In genomic region chr15:101115887-101116680, GRCh38 we compare ENCODE assay signal across 13 cellular contexts.
DNase-seq lines count a peak whose midpoint lies in the region; ATAC-seq, FAIRE-seq and TF ChIP-seq lines count a peak whose summit lies in the region.
"Had no signal": no experiment of that assay in that cellular context is flagged by ENCODE, and none has a peak within 500 bp of the region (broad histone marks: within the 10 kb centered on the region; RNA-seq: fewer than 3 reads in every experiment).

No MANE protein-coding gene starts in this region.

- no peaks in the 10 kb centered on the region for H3K9me3 ChIP-seq in H9 (ENCODE audit: control insufficient read depth, low read depth, low read length)
- no peaks in the 10 kb centered on the region for H3K9me3 ChIP-seq in kidney (ENCODE audit: control insufficient read depth in 1 of 2, low read length in 2 of 2)
- H3K9me3 ChIP-seq: right lobe of liver had no signal

- H4K91ac ChIP-seq in H9 (ENCODE audit: insufficient read length, low read depth, low read length) = no peak overlapping the region

- ATAC-seq in activated naive CD8-positive, alpha-beta T cell treated with anti-CD3 and anti-CD28 coated beads, Interleukin-2, amount 50 U/mL, for 24 hours = peak; percentile 49
- ATAC-seq in stimulated activated naive B cell treated with anti-CD40 and anti-IgM and Interleukin-4, amounts not matched to agents 10 μg/mL and 1 μg/mL and 100 μg/mL, for 72 hours (replicated peaks) = peak; percentile 45 to 64
- ATAC-seq in activated T-cell treated with anti-CD3 and anti-CD28 coated beads, Interleukin-2, amount 50 U/mL, for 4 hours = no peak
- no peak for ATAC-seq in GM21381 (IDR thresholded peaks at IDR 0.05; ENCODE audit: unreplicated experiment)

- H3K27ac Mint-ChIP-seq in H9 = peak overlapping the region; percentile 17 to 46 (median 41); a peak in 2 of 7 replicates
- H3K27ac Mint-ChIP-seq in activated naive CD8-positive, alpha-beta T cell treated with anti-CD3 and anti-CD28 coated beads, Interleukin-2, amount 50 U/mL, for 24 hours = peak overlapping the region; percentile 59
- peak overlapping the region; percentile 73 for H3K27ac Mint-ChIP-seq in stimulated activated naive B cell treated with anti-CD40 and anti-IgM and Interleukin-4, amounts not matched to agents 10 μg/mL and 1 μg/mL and 100 μg/mL, for 72 hours

- peaks cover 14 to 33% of the 10 kb centered on the region in 2 experiments for H3K4me1 Mint-ChIP-seq in H9
- peaks cover 8% of the 10 kb centered on the region for H3K4me1 Mint-ChIP-seq in activated naive CD8-positive, alpha-beta T cell treated with anti-CD3 and anti-CD28 coated beads, Interleukin-2, amount 50 U/mL, for 24 hours
- peaks cover 9 to 15% of the 10 kb centered on the region in 2 donors for H3K4me1 Mint-ChIP-seq in stimulated activated naive B cell treated with anti-CD40 and anti-IgM and Interleukin-4, amounts not matched to agents 10 μg/mL and 1 μg/mL and 100 μg/mL, for 72 hours
- no peaks in the 10 kb centered on the region for H3K4me1 Mint-ChIP-seq in activated T-cell treated with anti-CD3 and anti-CD28 coated beads, Interleukin-2, amount 50 U/mL, for 4 hours (ENCODE audit: low read depth)

- H3K14ac ChIP-seq in H9 (ENCODE audit: insufficient read depth, low read length) = no peak overlapping the region

- H3K4me2 ChIP-seq in H9 (ENCODE audit: insufficient read depth, insufficient read length, low read length) = no peak overlapping the region
- H3K4me2 ChIP-seq: KMS-11 had no signal

- no peak overlapping the region for H3K4me3 ChIP-seq in kidney (ENCODE audit: low read length in 2 of 2)
- H3K4me3 ChIP-seq: right lobe of liver had no signal

- H2AFZ ChIP-seq in H9 (ENCODE audit: low read length) = no peak overlapping the region

- H2AK5ac ChIP-seq in H9 (ENCODE audit: insufficient read length, low read length) = no peak overlapping the region

- no peak overlapping the region for H2BK20ac ChIP-seq in H9 (ENCODE audit: low read depth, low read length, poor library complexity, severe bottlenecking)

- H3K23ac ChIP-seq in H9 (ENCODE audit: insufficient read length, low read depth, low read length) = no peak overlapping the region

- FAIRE-seq in kidney (lab: Jason Lieb, UNC) = no peak

- H3K27me3 ChIP-seq in H9 (ENCODE audit: insufficient read depth, low read length) = no peaks in the 10 kb centered on the region
- H3K27me3 ChIP-seq: right lobe of liver had no signal

- no peaks in the 10 kb centered on the region for H4K20me1 ChIP-seq in H9 (ENCODE audit: control insufficient read depth, insufficient read depth, insufficient read length)

- no peak overlapping the region for H2BK5ac ChIP-seq in H9 (ENCODE audit: insufficient read length, low read length)

- H3K9ac ChIP-seq in H9 (ENCODE audit: extremely low read depth, insufficient read length, low read length) (no peak overlapping the region), kidney (ENCODE audit: low read length in 2 of 2) (no peak overlapping the region)
- H3K9ac ChIP-seq: KMS-11 had no signal

- H2BK15ac ChIP-seq in H9 (ENCODE audit: low read depth, low read length) = no peak overlapping the region

- H3K4ac ChIP-seq in H9 (ENCODE audit: low read depth, low read length) = no peak overlapping the region

- WGBS in H9 (ENCODE audit: extremely low coverage, insufficient read length, low lambda C conversion rate) = no CpG with 5 or more reads among the region's 17 CpGs

- no peaks in the 10 kb centered on the region for H3K36me3 Mint-ChIP-seq in H9 (ENCODE audit: insufficient read depth in 1 of 3, low read depth in 3 of 3)
- H3K36me3 Mint-ChIP-seq in activated naive CD8-positive, alpha-beta T cell treated with anti-CD3 and anti-CD28 coated beads, Interleukin-2, amount 50 U/mL, for 24 hours (ENCODE audit: low read depth) = no peaks in the 10 kb centered on the region
- H3K36me3 Mint-ChIP-seq in stimulated activated naive B cell treated with anti-CD40 and anti-IgM and Interleukin-4, amounts not matched to agents 10 μg/mL and 1 μg/mL and 100 μg/mL, for 72 hours = no peaks in the 10 kb centered on the region
- H3K36me3 Mint-ChIP-seq in activated T-cell treated with anti-CD3 and anti-CD28 coated beads, Interleukin-2, amount 50 U/mL, for 4 hours (ENCODE audit: insufficient read depth) = no peaks in the 10 kb centered on the region

- no peaks in the 10 kb centered on the region for H3K23me2 ChIP-seq in H9 (ENCODE audit: insufficient read length, low read depth, low read length, poor library complexity, severe bottlenecking)

- intact Hi-C loops in kidney (cut with DNase I) = no loop called here

- no peaks in the 10 kb centered on the region; the same call in 1 of the 2 replicates for H3K27me3 Mint-ChIP-seq in H9 (ENCODE audit: low read depth)
- H3K27me3 Mint-ChIP-seq in activated naive CD8-positive, alpha-beta T cell treated with anti-CD3 and anti-CD28 coated beads, Interleukin-2, amount 50 U/mL, for 24 hours = no peaks in the 10 kb centered on the region
- H3K27me3 Mint-ChIP-seq in stimulated activated naive B cell treated with anti-CD40 and anti-IgM and Interleukin-4, amounts not matched to agents 10 μg/mL and 1 μg/mL and 100 μg/mL, for 72 hours = peaks cover 7 to 11% of the 10 kb centered on the region in 2 donors
- peaks cover 2% of the 10 kb centered on the region for H3K27me3 Mint-ChIP-seq in activated T-cell treated with anti-CD3 and anti-CD28 coated beads, Interleukin-2, amount 50 U/mL, for 4 hours (ENCODE audit: low read depth)

- TF ChIP-seq CTCF in H9 (conservative IDR thresholded peaks at IDR 0.05) (no peak), kidney (IDR thresholded peaks at IDR 0.05; ENCODE audit: borderline replicate concordance, extremely low read depth, insufficient read depth) (no peak), GM20000 (IDR thresholded peaks at IDR 0.05; ENCODE audit: extremely low read depth, missing control alignments) (no peak)

- H2BK12ac ChIP-seq in H9 (ENCODE audit: insufficient read length, low read depth, low read length) = no peak overlapping the region

- H3K18ac ChIP-seq in H9 (ENCODE audit: insufficient read length, low read depth, low read length) = no peak overlapping the region

- H4K8ac ChIP-seq in H9 (replicated peaks; ENCODE audit: insufficient read length, low read depth, low read length) = no peak overlapping the region

- H3K9me3 Mint-ChIP-seq in H9 = no peaks in the 10 kb centered on the region
- H3K9me3 Mint-ChIP-seq in activated naive CD8-positive, alpha-beta T cell treated with anti-CD3 and anti-CD28 coated beads, Interleukin-2, amount 50 U/mL, for 24 hours = no peaks in the 10 kb centered on the region
- no peaks in the 10 kb centered on the region for H3K9me3 Mint-ChIP-seq in stimulated activated naive B cell treated with anti-CD40 and anti-IgM and Interleukin-4, amounts not matched to agents 10 μg/mL and 1 μg/mL and 100 μg/mL, for 72 hours
- no peaks in the 10 kb centered on the region for H3K9me3 Mint-ChIP-seq in activated T-cell treated with anti-CD3 and anti-CD28 coated beads, Interleukin-2, amount 50 U/mL, for 4 hours

- no peaks in the 10 kb centered on the region for H3K36me3 ChIP-seq in kidney (ENCODE audit: control insufficient read depth in 1 of 2, insufficient read depth in 2 of 2, low read length in 2 of 2)
- H3K36me3 ChIP-seq: right lobe of liver had no signal

- H3K79me1 ChIP-seq in H9 (ENCODE audit: insufficient read depth, low read depth, low read length, poor library complexity, severe bottlenecking) = no peaks in the 10 kb centered on the region

- no peak overlapping the region for H2BK120ac ChIP-seq in H9 (ENCODE audit: low read depth, low read length, poor library complexity, severe bottlenecking)

- H3K56ac ChIP-seq in H9 (ENCODE audit: insufficient read length, low read depth, low read length) = no peak overlapping the region

- no peak overlapping the region for H3T11ph ChIP-seq in H9 (ENCODE audit: low read length)

- DNase-seq in H9 (peak; percentile 28), kidney (peak; percentile 89), NCI-H1092 treated with DMSO at 0.1 percent for 48 hours (lab: John Stamatoyannopoulos, UW) (no peak), GM20000 (ENCODE audit: low spot score) (no peak)
- no peak for DNase-seq in activated naive CD8-positive, alpha-beta T cell treated with anti-CD3 and anti-CD28 coated beads, Interleukin-2, amount 50 U/mL, for 24 hours
- no peak for DNase-seq in stimulated activated naive B cell treated with anti-CD40 and anti-IgM and Interleukin-4, amounts not matched to agents 10 μg/mL and 1 μg/mL and 100 μg/mL, for 72 hours
- no peak for DNase-seq in activated T-cell treated with anti-CD3 and anti-CD28 coated beads, Interleukin-2, amount 50 U/mL, for 4 hours
- DNase-seq: activated naive CD4-positive, alpha-beta T cell; glutamatergic neuron; right lobe of liver; T-helper 1 cell had no signal

- no peak overlapping the region for H3K4me3 Mint-ChIP-seq in H9
- no peak overlapping the region for H3K4me3 Mint-ChIP-seq in activated naive CD8-positive, alpha-beta T cell treated with anti-CD3 and anti-CD28 coated beads, Interleukin-2, amount 50 U/mL, for 24 hours
- H3K4me3 Mint-ChIP-seq in stimulated activated naive B cell treated with anti-CD40 and anti-IgM and Interleukin-4, amounts not matched to agents 10 μg/mL and 1 μg/mL and 100 μg/mL, for 72 hours = no peak overlapping the region
- no peak overlapping the region for H3K4me3 Mint-ChIP-seq in activated T-cell treated with anti-CD3 and anti-CD28 coated beads, Interleukin-2, amount 50 U/mL, for 4 hours

- H4K5ac ChIP-seq in H9 (ENCODE audit: insufficient read length, low read depth, low read length) = no peak overlapping the region

- no peaks in the 10 kb centered on the region for H3K79me2 ChIP-seq in H9 (ENCODE audit: insufficient read depth, low read length)

- no peak overlapping the region for H3K27ac ChIP-seq in H9 (ENCODE audit: insufficient read length, low read depth, low read length)
- peak overlapping the region in 1 of 2 donors; percentile 9 for H3K27ac ChIP-seq in kidney (ENCODE audit: low read depth in 2 of 2, low read length in 2 of 2)
- H3K27ac ChIP-seq: KMS-11, right lobe of liver had no signal

- H3K4me1 ChIP-seq in H9 (ENCODE audit: insufficient read depth, low read length) (no peaks in the 10 kb centered on the region; the same call in 1 of the 2 replicates), kidney (ENCODE audit: control insufficient read depth in 1 of 2, insufficient read depth in 1 of 2, low read depth in 1 of 2, low read length in 2 of 2) (no peaks in the 10 kb centered on the region)
- H3K4me1 ChIP-seq: right lobe of liver had no signal

Comparison
In these comparisons a context has a peak if more than half of its experiments do, and no peak if none do; other contexts are left out.
1. DNase-seq: peak in H9 (single experiment) and kidney (single experiment); none in activated naive CD8-positive, alpha-beta T cell treated with anti-CD3 and anti-CD28 coated beads, Interleukin-2, amount 50 U/mL, for 24 hours (single experiment), stimulated activated naive B cell treated with anti-CD40 and anti-IgM and Interleukin-4, amounts not matched to agents 10 μg/mL and 1 μg/mL and 100 μg/mL, for 72 hours (single experiment), NCI-H1092 treated with DMSO at 0.1 percent for 48 hours (single experiment), GM20000 (single experiment) and activated T-cell treated with anti-CD3 and anti-CD28 coated beads, Interleukin-2, amount 50 U/mL, for 4 hours (single experiment).
2. ATAC-seq: peak in activated naive CD8-positive, alpha-beta T cell treated with anti-CD3 and anti-CD28 coated beads, Interleukin-2, amount 50 U/mL, for 24 hours (single experiment) and stimulated activated naive B cell treated with anti-CD40 and anti-IgM and Interleukin-4, amounts not matched to agents 10 μg/mL and 1 μg/mL and 100 μg/mL, for 72 hours (2 of 2); none in activated T-cell treated with anti-CD3 and anti-CD28 coated beads, Interleukin-2, amount 50 U/mL, for 4 hours (0 of 2) and GM21381 (single experiment).
3. Peak in every context shown above with its lines, with median percentiles within 50 percentile points of each other: H3K27ac Mint-ChIP-seq.